Comparison of ENCODE assay signal across 1 cellular context in the genomic region with DNA sequence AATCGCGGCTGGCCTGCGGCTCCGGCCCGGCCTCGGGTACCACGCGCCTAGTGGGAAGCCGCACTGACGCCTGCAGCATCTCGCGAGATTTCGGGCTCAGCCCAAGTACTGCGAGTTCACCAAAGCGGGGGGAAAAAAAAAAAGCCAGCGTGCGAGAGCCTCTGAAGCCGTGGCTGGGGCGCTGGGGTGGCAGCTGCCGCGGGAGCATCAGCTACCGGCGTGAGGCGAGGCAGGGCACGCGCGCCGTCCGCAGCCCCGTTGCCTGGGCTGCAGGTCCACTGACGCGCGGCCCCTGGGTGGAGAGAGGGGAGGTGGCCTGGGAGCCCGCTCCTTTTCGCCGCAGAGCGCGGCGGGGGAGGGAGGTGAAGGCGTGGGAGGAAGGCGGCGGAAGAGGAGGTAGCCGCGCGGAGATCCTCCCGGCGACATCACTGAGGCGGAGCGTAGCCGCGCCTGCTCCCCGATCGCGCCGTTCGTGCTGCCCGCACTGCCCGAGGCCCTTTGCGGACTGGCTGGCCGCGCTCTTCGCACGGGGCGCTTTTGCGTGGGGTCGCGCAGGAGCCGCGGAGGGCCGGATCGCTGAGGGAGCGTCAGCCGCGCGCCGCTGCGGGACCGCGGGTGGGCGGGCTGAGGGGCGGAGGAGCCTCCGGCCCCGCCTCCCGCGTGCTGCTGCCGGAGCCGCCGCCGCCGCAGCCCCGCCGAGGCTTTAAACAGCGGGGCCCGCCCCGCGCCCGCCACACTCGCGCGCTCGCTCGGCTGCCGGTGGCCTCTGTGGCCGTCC.
TF ChIP-seq lines count a peak whose summit lies in the region.

A gene (plus strand): TSS at position 734 of the 778 bp plus-strand sequence. CDS start 189 bp downstream, outside the sequence.

TF ChIP-seq in HepG2, 621 proteins besides CTCF, POLR2A, EP300 and RAD21 (continued from another document and continues in another):
- TF ChIP-seq, protein P1, sequence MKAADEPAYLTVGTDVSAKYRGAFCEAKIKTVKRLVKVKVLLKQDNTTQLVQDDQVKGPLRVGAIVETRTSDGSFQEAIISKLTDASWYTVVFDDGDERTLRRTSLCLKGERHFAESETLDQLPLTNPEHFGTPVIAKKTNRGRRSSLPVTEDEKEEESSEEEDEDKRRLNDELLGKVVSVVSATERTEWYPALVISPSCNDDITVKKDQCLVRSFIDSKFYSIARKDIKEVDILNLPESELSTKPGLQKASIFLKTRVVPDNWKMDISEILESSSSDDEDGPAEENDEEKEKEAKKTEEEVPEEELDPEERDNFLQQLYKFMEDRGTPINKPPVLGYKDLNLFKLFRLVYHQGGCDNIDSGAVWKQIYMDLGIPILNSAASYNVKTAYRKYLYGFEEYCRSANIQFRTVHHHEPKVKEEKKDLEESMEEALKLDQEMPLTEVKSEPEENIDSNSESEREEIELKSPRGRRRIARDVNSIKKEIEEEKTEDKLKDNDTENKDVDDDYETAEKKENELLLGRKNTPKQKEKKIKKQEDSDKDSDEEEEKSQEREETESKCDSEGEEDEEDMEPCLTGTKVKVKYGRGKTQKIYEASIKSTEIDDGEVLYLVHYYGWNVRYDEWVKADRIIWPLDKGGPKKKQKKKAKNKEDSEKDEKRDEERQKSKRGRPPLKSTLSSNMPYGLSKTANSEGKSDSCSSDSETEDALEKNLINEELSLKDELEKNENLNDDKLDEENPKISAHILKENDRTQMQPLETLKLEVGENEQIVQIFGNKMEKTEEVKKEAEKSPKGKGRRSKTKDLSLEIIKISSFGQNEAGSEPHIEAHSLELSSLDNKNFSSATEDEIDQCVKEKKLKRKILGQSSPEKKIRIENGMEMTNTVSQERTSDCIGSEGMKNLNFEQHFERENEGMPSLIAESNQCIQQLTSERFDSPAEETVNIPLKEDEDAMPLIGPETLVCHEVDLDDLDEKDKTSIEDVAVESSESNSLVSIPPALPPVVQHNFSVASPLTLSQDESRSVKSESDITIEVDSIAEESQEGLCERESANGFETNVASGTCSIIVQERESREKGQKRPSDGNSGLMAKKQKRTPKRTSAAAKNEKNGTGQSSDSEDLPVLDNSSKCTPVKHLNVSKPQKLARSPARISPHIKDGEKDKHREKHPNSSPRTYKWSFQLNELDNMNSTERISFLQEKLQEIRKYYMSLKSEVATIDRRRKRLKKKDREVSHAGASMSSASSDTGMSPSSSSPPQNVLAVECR (CRISPR knock-in tag; IDR thresholded peaks at IDR 0.05; ENCODE audit: borderline replicate concordance), result peak; percentile 85; the same call in 1 of the 2 replicates
- TF ChIP-seq YY1 (IDR thresholded peaks at IDR 0.05; ENCODE audit: insufficient read depth, insufficient replicate concordance, low read depth, low read length) (peak; percentile 11), IKZF1 (IDR thresholded peaks at IDR 0.05) (no peak), MED13 (CRISPR knock-in tag; IDR thresholded peaks at IDR 0.05) (peak; percentile 38; the same call in 1 of the 2 replicates), ADNP (CRISPR knock-in tag; IDR thresholded peaks at IDR 0.05) (no peak), ZNF12 (CRISPR knock-in tag; IDR thresholded peaks at IDR 0.05) (no peak), ELF1 (CRISPR knock-in tag; IDR thresholded peaks at IDR 0.05) (no peak), ZBTB7A (CRISPR knock-in tag; IDR thresholded peaks at IDR 0.05) (no peak), SP2 (CRISPR knock-in tag; IDR thresholded peaks at IDR 0.05) (peak; percentile 47), NCOA5 (CRISPR knock-in tag; IDR thresholded peaks at IDR 0.05) (no peak), ZNF282 (IDR thresholded peaks at IDR 0.05; ENCODE audit: partially characterized antibody) (no peak), ZNF747 (CRISPR knock-in tag; IDR thresholded peaks at IDR 0.05; ENCODE audit: borderline replicate concordance) (peak; percentile 72; the same call in 1 of the 2 replicates), ZNF251 (CRISPR knock-in tag; IDR thresholded peaks at IDR 0.05) (no peak), FOXK2 (IDR thresholded peaks at IDR 0.05) (no peak), PTBP1 (IDR thresholded peaks at IDR 0.05; ENCODE audit: low read depth, low read length, poor library complexity, severe bottlenecking) (no peak), IRF2 (CRISPR knock-in tag; IDR thresholded peaks at IDR 0.05) (0 out of 2 replicates have a peak, but pooled peaks have one; percentile 14), ZNF75D (CRISPR knock-in tag; IDR thresholded peaks at IDR 0.05; ENCODE audit: borderline replicate concordance) (no peak), SYNCRIP (IDR thresholded peaks at IDR 0.05; ENCODE audit: insufficient read depth, low read depth, low read length) (no peak)
- TF ChIP-seq, protein P2, sequence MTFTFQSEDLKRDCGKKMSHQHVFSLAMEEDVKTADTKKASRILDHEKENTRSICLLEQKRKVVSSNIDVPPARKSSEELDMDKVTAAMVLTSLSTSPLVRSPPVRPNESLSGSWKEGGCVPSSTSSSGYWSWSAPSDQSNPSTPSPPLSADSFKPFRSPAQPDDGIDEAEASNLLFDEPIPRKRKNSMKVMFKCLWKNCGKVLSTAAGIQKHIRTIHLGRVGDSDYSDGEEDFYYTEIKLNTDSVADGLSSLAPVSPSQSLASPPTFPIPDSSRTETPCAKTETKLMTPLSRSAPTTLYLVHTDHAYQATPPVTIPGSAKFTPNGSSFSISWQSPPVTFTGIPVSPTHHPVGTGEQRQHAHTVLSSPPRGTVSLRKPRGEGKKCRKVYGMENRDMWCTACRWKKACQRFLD (CRISPR knock-in tag; IDR thresholded peaks at IDR 0.05; ENCODE audit: borderline replicate concordance), result peak; percentile 81; the same call in 1 of the 2 replicates
- TF ChIP-seq, protein P3, sequence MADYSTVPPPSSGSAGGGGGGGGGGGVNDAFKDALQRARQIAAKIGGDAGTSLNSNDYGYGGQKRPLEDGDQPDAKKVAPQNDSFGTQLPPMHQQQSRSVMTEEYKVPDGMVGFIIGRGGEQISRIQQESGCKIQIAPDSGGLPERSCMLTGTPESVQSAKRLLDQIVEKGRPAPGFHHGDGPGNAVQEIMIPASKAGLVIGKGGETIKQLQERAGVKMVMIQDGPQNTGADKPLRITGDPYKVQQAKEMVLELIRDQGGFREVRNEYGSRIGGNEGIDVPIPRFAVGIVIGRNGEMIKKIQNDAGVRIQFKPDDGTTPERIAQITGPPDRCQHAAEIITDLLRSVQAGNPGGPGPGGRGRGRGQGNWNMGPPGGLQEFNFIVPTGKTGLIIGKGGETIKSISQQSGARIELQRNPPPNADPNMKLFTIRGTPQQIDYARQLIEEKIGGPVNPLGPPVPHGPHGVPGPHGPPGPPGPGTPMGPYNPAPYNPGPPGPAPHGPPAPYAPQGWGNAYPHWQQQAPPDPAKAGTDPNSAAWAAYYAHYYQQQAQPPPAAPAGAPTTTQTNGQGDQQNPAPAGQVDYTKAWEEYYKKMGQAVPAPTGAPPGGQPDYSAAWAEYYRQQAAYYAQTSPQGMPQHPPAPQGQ (CRISPR knock-in tag; IDR thresholded peaks at IDR 0.05; ENCODE audit: borderline replicate concordance), result no peak
- TF ChIP-seq, protein P4, sequence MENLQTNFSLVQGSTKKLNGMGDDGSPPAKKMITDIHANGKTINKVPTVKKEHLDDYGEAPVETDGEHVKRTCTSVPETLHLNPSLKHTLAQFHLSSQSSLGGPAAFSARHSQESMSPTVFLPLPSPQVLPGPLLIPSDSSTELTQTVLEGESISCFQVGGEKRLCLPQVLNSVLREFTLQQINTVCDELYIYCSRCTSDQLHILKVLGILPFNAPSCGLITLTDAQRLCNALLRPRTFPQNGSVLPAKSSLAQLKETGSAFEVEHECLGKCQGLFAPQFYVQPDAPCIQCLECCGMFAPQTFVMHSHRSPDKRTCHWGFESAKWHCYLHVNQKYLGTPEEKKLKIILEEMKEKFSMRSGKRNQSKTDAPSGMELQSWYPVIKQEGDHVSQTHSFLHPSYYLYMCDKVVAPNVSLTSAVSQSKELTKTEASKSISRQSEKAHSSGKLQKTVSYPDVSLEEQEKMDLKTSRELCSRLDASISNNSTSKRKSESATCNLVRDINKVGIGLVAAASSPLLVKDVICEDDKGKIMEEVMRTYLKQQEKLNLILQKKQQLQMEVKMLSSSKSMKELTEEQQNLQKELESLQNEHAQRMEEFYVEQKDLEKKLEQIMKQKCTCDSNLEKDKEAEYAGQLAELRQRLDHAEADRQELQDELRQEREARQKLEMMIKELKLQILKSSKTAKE (CRISPR knock-in tag; IDR thresholded peaks at IDR 0.05; ENCODE audit: borderline replicate concordance), result no peak
- TF ChIP-seq, protein P5, sequence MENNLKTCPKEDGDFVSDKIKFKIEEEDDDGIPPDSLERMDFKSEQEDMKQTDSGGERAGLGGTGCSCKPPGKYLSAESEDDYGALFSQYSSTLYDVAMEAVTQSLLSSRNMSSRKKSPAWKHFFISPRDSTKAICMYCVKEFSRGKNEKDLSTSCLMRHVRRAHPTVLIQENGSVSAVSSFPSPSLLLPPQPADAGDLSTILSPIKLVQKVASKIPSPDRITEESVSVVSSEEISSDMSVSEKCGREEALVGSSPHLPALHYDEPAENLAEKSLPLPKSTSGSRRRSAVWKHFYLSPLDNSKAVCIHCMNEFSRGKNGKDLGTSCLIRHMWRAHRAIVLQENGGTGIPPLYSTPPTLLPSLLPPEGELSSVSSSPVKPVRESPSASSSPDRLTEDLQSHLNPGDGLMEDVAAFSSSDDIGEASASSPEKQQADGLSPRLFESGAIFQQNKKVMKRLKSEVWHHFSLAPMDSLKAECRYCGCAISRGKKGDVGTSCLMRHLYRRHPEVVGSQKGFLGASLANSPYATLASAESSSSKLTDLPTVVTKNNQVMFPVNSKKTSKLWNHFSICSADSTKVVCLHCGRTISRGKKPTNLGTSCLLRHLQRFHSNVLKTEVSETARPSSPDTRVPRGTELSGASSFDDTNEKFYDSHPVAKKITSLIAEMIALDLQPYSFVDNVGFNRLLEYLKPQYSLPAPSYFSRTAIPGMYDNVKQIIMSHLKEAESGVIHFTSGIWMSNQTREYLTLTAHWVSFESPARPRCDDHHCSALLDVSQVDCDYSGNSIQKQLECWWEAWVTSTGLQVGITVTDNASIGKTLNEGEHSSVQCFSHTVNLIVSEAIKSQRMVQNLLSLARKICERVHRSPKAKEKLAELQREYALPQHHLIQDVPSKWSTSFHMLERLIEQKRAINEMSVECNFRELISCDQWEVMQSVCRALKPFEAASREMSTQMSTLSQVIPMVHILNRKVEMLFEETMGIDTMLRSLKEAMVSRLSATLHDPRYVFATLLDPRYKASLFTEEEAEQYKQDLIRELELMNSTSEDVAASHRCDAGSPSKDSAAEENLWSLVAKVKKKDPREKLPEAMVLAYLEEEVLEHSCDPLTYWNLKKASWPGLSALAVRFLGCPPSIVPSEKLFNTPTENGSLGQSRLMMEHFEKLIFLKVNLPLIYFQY (CRISPR knock-in tag; IDR thresholded peaks at IDR 0.05; ENCODE audit: borderline replicate concordance), result no peak
- TF ChIP-seq, protein P6, sequence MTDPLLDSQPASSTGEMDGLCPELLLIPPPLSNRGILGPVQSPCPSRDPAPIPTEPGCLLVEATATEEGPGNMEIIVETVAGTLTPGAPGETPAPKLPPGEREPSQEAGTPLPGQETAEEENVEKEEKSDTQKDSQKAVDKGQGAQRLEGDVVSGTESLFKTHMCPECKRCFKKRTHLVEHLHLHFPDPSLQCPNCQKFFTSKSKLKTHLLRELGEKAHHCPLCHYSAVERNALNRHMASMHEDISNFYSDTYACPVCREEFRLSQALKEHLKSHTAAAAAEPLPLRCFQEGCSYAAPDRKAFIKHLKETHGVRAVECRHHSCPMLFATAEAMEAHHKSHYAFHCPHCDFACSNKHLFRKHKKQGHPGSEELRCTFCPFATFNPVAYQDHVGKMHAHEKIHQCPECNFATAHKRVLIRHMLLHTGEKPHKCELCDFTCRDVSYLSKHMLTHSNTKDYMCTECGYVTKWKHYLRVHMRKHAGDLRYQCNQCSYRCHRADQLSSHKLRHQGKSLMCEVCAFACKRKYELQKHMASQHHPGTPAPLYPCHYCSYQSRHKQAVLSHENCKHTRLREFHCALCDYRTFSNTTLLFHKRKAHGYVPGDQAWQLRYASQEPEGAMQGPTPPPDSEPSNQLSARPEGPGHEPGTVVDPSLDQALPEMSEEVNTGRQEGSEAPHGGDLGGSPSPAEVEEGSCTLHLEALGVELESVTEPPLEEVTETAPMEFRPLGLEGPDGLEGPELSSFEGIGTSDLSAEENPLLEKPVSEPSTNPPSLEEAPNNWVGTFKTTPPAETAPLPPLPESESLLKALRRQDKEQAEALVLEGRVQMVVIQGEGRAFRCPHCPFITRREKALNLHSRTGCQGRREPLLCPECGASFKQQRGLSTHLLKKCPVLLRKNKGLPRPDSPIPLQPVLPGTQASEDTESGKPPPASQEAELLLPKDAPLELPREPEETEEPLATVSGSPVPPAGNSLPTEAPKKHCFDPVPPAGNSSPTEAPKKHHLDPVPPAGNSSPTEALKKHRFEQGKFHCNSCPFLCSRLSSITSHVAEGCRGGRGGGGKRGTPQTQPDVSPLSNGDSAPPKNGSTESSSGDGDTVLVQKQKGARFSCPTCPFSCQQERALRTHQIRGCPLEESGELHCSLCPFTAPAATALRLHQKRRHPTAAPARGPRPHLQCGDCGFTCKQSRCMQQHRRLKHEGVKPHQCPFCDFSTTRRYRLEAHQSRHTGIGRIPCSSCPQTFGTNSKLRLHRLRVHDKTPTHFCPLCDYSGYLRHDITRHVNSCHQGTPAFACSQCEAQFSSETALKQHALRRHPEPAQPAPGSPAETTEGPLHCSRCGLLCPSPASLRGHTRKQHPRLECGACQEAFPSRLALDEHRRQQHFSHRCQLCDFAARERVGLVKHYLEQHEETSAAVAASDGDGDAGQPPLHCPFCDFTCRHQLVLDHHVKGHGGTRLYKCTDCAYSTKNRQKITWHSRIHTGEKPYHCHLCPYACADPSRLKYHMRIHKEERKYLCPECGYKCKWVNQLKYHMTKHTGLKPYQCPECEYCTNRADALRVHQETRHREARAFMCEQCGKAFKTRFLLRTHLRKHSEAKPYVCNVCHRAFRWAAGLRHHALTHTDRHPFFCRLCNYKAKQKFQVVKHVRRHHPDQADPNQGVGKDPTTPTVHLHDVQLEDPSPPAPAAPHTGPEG (CRISPR knock-in tag; IDR thresholded peaks at IDR 0.05), result no peak
- TF ChIP-seq, protein P7, sequence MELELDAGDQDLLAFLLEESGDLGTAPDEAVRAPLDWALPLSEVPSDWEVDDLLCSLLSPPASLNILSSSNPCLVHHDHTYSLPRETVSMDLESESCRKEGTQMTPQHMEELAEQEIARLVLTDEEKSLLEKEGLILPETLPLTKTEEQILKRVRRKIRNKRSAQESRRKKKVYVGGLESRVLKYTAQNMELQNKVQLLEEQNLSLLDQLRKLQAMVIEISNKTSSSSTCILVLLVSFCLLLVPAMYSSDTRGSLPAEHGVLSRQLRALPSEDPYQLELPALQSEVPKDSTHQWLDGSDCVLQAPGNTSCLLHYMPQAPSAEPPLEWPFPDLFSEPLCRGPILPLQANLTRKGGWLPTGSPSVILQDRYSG (CRISPR knock-in tag; IDR thresholded peaks at IDR 0.05), result no peak; the same call in 1 of the 2 replicates
- TF ChIP-seq, protein P8, sequence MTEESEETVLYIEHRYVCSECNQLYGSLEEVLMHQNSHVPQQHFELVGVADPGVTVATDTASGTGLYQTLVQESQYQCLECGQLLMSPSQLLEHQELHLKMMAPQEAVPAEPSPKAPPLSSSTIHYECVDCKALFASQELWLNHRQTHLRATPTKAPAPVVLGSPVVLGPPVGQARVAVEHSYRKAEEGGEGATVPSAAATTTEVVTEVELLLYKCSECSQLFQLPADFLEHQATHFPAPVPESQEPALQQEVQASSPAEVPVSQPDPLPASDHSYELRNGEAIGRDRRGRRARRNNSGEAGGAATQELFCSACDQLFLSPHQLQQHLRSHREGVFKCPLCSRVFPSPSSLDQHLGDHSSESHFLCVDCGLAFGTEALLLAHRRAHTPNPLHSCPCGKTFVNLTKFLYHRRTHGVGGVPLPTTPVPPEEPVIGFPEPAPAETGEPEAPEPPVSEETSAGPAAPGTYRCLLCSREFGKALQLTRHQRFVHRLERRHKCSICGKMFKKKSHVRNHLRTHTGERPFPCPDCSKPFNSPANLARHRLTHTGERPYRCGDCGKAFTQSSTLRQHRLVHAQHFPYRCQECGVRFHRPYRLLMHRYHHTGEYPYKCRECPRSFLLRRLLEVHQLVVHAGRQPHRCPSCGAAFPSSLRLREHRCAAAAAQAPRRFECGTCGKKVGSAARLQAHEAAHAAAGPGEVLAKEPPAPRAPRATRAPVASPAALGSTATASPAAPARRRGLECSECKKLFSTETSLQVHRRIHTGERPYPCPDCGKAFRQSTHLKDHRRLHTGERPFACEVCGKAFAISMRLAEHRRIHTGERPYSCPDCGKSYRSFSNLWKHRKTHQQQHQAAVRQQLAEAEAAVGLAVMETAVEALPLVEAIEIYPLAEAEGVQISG (CRISPR knock-in tag; IDR thresholded peaks at IDR 0.05), result peak; percentile 55; the same call in 1 of the 2 replicates
